ENCODE assay signal across 32 cellular contexts in the genomic region with DNA sequence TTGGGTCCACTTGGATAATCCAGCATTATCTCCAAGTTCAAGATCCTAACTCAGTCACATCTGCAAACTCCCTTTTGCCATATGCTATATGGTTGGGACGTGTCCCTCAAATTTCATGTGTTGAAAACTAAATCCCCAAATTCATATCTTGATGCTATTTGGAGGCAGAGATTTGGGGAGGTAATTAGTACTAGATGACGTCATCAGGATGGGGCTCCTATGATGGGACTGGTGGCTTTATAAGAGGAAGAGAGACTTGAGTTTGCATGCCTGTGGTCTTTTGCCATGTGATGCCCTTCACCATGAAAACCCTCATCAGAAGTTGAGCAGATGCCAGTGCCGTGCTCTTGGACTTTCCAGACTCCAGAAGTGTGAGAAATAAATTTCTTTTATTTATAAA.
"Had no signal": no experiment of that assay in that cellular context is flagged by ENCODE, and none has a peak within 500 bp of the region (broad histone marks: within the 10 kb centered on the region; RNA-seq: fewer than 3 reads in every experiment).

No MANE protein-coding gene starts in this region.

- H3K79me2 ChIP-seq: hepatocyte had no signal

- H3K9me3 ChIP-seq: breast epithelium, colonic mucosa, esophagus squamous epithelium, gastroesophageal sphincter, heart right ventricle had no signal

- H2AFZ ChIP-seq: hepatocyte had no signal

- H3K4me3 ChIP-seq: breast epithelium, cardiac muscle cell, colonic mucosa, esophagus squamous epithelium, gastroesophageal sphincter, heart right ventricle, hepatocyte had no signal

- H3K4me1 ChIP-seq: breast epithelium, colonic mucosa, esophagus squamous epithelium, gastroesophageal sphincter had no signal

- DNase-seq: activated CD4-positive, alpha-beta memory T cell treated with anti-CD3 and anti-CD28 coated beads, Interleukin-2, amount 10 ng/mL, durations not matched to agents 7 days and 5 days; activated CD4-positive, alpha-beta T cell treated with anti-CD3 and anti-CD28 coated beads for 1 hour; activated CD4-positive, alpha-beta T cell treated with anti-CD3 and anti-CD28 coated beads for 4 hours; activated CD4-positive, alpha-beta T cell treated with anti-CD3 and anti-CD28 coated beads, Interleukin-2, amount 10 ng/mL, durations not matched to agents 7 days and 5 days; activated CD4-positive, alpha-beta T cell treated with anti-CD3 and anti-CD28 coated beads, Interleukin-2, amount 50 U/mL, for 4 hours; activated CD8-positive, alpha-beta memory T cell treated with anti-CD3 and anti-CD28 coated beads, Interleukin-2, amount 50 U/mL, for 48 hours; activated gamma-delta T cell; activated naive CD4-positive, alpha-beta T cell; activated naive CD4-positive, alpha-beta T cell treated with anti-CD3 and anti-CD28 coated beads, Interleukin-2, amount 10 ng/mL, durations not matched to agents 7 days and 5 days; activated naive CD8-positive, alpha-beta T cell treated with anti-CD3 and anti-CD28 coated beads, Interleukin-2, amount 10 ng/mL, durations not matched to agents 7 days and 5 days; activated T-cell treated with anti-CD3 and anti-CD28 coated beads for 4 hours; activated T-cell treated with anti-CD3 and anti-CD28 coated beads, Interleukin-2, amount 50 U/mL, for 24 hours; activated T-cell treated with anti-CD3 and anti-CD28 coated beads, Interleukin-2, amount 50 U/mL, for 72 hours; central memory CD4-positive, alpha-beta T cell; cerebellar nuclear complex; colonic mucosa; effector CD8-positive, alpha-beta T cell; esophagus squamous epithelium; foreskin melanocyte; heart right ventricle; T-helper 2 cell had no signal

- H3K36me3 ChIP-seq: breast epithelium, cardiac muscle cell, colonic mucosa, esophagus squamous epithelium had no signal

- FAIRE-seq: endometrium, endothelial cell of umbilical vein, TTC549 had no signal

- H3K27ac ChIP-seq: breast epithelium, cardiac muscle cell, colonic mucosa, epithelial cell of prostate, esophagus squamous epithelium, gastroesophageal sphincter, heart right ventricle, hepatocyte, VCaP had no signal

- H3K27me3 ChIP-seq: breast epithelium, cardiac muscle cell, colonic mucosa, esophagus squamous epithelium, gastroesophageal sphincter, heart right ventricle, hepatocyte had no signal

- H3K4me2 ChIP-seq: hepatocyte had no signal

- ATAC-seq: activated naive CD4-positive, alpha-beta T cell treated with anti-CD3 and anti-CD28 coated beads, Interleukin-2, amount 50 U/mL, for 72 hours; activated T-cell treated with anti-CD3 and anti-CD28 coated beads, Interleukin-2, amount 50 U/mL, for 72 hours; gastroesophageal sphincter; heart right ventricle; WTC11 had no signal
